ENCODE assay signal across 27 cellular contexts in the genomic region with DNA sequence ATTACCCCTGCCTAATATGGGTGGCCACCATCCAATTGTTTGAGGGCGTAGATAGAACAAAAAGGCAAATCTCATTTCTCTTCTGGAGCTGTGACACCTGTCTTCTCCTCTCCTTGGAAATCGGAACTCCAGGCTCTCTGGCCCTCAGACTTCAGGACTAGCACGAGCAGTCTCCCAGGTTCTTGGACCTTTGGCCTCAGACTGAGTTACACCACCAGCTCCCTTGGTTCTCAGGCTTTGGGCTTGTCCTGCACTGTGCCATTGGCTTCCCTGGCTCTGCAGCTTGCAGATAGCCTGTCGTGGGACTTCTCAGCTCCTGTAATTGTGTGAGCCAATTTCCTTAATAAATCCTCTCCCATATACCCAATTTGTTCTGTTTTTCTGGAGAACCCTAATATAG. TPM values are rescaled to one million over a fixed set of nuclear protein-coding genes. Genes with fewer than 3 reads are reported as not detected.
DNase-seq lines count a peak whose midpoint lies in the region; ATAC-seq, FAIRE-seq and TF ChIP-seq lines count a peak whose summit lies in the region.
"Had no signal": no experiment of that assay in that cellular context is flagged by ENCODE, and none has a peak within 500 bp of the region (broad histone marks: within the 10 kb centered on the region; RNA-seq: fewer than 3 reads in every experiment).

No MANE protein-coding gene starts in this region.

- no peak overlapping the region for H3K4me3 Mint-ChIP-seq in T-helper 17 cell
- H3K4me3 Mint-ChIP-seq: CD14-positive monocyte; CD4-positive, alpha-beta memory T cell; CD4-positive, CD25-positive, alpha-beta regulatory T cell; CD8-positive, alpha-beta memory T cell had no signal

- peak overlapping the region; percentile 62 for H3K27ac Mint-ChIP-seq in T-helper 17 cell
- H3K27ac Mint-ChIP-seq: CD14-positive monocyte; CD4-positive, CD25-positive, alpha-beta regulatory T cell had no signal

- TF ChIP-seq CTCF in liver (IDR thresholded peaks at IDR 0.05; ENCODE audit: low read depth, low read length, missing input control) (no peak), GM13976 (IDR thresholded peaks at IDR 0.05; ENCODE audit: borderline replicate concordance, control extremely low read depth, extremely low read depth, insufficient read depth, missing control alignments) (no peak)

- H3K4me1 Mint-ChIP-seq in T-helper 17 cell = peaks cover 12% of the 10 kb centered on the region

- ATAC-seq in T-helper 17 cell = no peak
- ATAC-seq in left lobe of liver = peak; percentile 78
- ATAC-seq: GM12878 had no signal

- no peaks in the 10 kb centered on the region for H3K9me3 ChIP-seq in T-helper 17 cell (ENCODE audit: control insufficient read depth, low read length, poor library complexity, severe bottlenecking)
- no peaks in the 10 kb centered on the region for H3K9me3 ChIP-seq in liver (ENCODE audit: control insufficient read depth in 4 of 4, low read length in 3 of 4)
- no peaks in the 10 kb centered on the region for H3K9me3 ChIP-seq in small intestine (ENCODE audit: control insufficient read depth, low read depth)
- H3K9me3 ChIP-seq: BE2C had no signal

- H3K27me3 ChIP-seq in liver (ENCODE audit: control insufficient read depth in 4 of 4, insufficient read depth in 4 of 4, low read length in 3 of 4) (no peaks in the 10 kb centered on the region), small intestine (ENCODE audit: control insufficient read depth in 2 of 2, insufficient read depth in 2 of 2, low read length in 2 of 2) (no peaks in the 10 kb centered on the region)
- H3K27me3 ChIP-seq: BE2C, BLaER1 had no signal

- H3K36me3 ChIP-seq in liver (ENCODE audit: control insufficient read depth in 4 of 4, insufficient read depth in 3 of 4, low read depth in 1 of 4, low read length in 3 of 4) (no peaks in the 10 kb centered on the region), small intestine (ENCODE audit: control insufficient read depth in 2 of 2, insufficient read depth in 2 of 2, low read length in 2 of 2) (no peaks in the 10 kb centered on the region)
- H3K36me3 ChIP-seq: BE2C had no signal

- FAIRE-seq in small intestine (lab: Jason Lieb, UNC) = no peak
- FAIRE-seq: GM12878, GM12892, GM19239 had no signal

- no peak overlapping the region for H3K4me3 ChIP-seq in liver (ENCODE audit: low read depth in 1 of 3, low read length in 3 of 3)
- no peak overlapping the region for H3K4me3 ChIP-seq in small intestine (ENCODE audit: low read depth in 1 of 2, low read length in 2 of 2)
- H3K4me3 ChIP-seq: BLaER1, GM12878 had no signal

- no peaks in the 10 kb centered on the region for H3K27me3 Mint-ChIP-seq in T-helper 17 cell
- H3K27me3 Mint-ChIP-seq: CD4-positive, alpha-beta memory T cell; CD8-positive, alpha-beta memory T cell had no signal

- H3K36me3 Mint-ChIP-seq in T-helper 17 cell (ENCODE audit: low read depth) = no peaks in the 10 kb centered on the region

- WGBS in liver = 61% methylated on average over 4 of the region's 4 CpGs
- WGBS in small intestine, 3 donors = 77 to 87% (median 84%) methylated on average over 4 of the region's 4 CpGs

- H3K9ac ChIP-seq in liver (ENCODE audit: low read depth in 1 of 2, low read length in 2 of 2) = no peak overlapping the region
- H3K9ac ChIP-seq: BLaER1 had no signal

- peaks cover 0 to 23% (median 7%) of the 10 kb centered on the region in 4 donors for H3K4me1 ChIP-seq in liver (ENCODE audit: control insufficient read depth in 4 of 4, insufficient read depth in 4 of 4, low read length in 3 of 4)
- H3K4me1 ChIP-seq in small intestine (ENCODE audit: control insufficient read depth in 2 of 2, insufficient read depth in 1 of 2, low read depth in 1 of 2, low read length in 1 of 2) = peaks cover 0 to 2% of the 10 kb centered on the region in 2 donors
- H3K4me1 ChIP-seq: BE2C had no signal

- no peak for TF ChIP-seq RAD21 in liver (IDR thresholded peaks at IDR 0.05)

- in situ Hi-C loops in GM13976 (cut with MboI; ENCODE audit: low sequenced_read_pairs, unreplicated experiment) = no loop called here

- H3K27ac ChIP-seq in liver (ENCODE audit: low read depth in 1 of 2, low read length in 2 of 2) = no peak overlapping the region
- H3K27ac ChIP-seq in small intestine (ENCODE audit: low read depth in 1 of 2, low read length in 1 of 2) = no peak overlapping the region
- H3K27ac ChIP-seq: BLaER1 had no signal

- DNase-seq in T-helper 17 cell (no peak), left lobe of liver (ENCODE audit: low spot score) (peak; percentile 59), small intestine (peak; percentile 63), NCI-H510A (lab: John Stamatoyannopoulos, UW) (no peak), GM13976 (ENCODE audit: low spot score) (no peak)
- no peak for DNase-seq in activated CD4-positive, alpha-beta T cell treated with anti-CD3 and anti-CD28 coated beads, Interleukin-2, amount 50 U/mL, for 4 hours
- DNase-seq: 8988T; ACHN; BE2C; C1 segment of cervical spinal cord; CD4-positive, alpha-beta memory T cell; CD4-positive, CD25-positive, alpha-beta regulatory T cell; CD8-positive, alpha-beta memory T cell; COR-L47; DMS 273 treated with DMSO at 0.1 percent for 48 hours; DMS153; DMS53; DMS79; DND-41; EL; GDM1 had no signal

TF ChIP-seq in liver, 16 proteins besides CTCF, POLR2A, EP300 and RAD21:
- peak; percentile 52 to 60 for TF ChIP-seq HNF4A (conservative IDR thresholded peaks at IDR 0.05)
- no peak for TF ChIP-seq RXRA (IDR thresholded peaks at IDR 0.05)
- peak; percentile 42 for TF ChIP-seq HNF4G (IDR thresholded peaks at IDR 0.05)

RNA-seq across cellular contexts. Expression of a gene that starts 34.3 kb away (rescaled TPM):
- total RNA-seq in T-helper 17 cell (10 to 100 TPM; 13.5 to 13.8 TPM), left lobe of liver (45.9 TPM), liver (100 to 1,000 TPM in 1 of 2 donors, 10 to 100 TPM in 1; 57.4 to 104 TPM)
- polyA plus RNA-seq in liver (10 to 100 TPM in 1 of 2 donors, 1 to 10 TPM in 1; 8.4 to 34.6 TPM), small intestine (10 to 100 TPM; 11.4 to 24.8 (median 13.8) TPM)

Comparison
In these comparisons a context has a peak if more than half of its experiments do, and no peak if none do; other contexts are left out.
1. DNase-seq: peak in left lobe of liver (single experiment) and small intestine (single experiment); none in T-helper 17 cell (0 of 3), NCI-H510A (single experiment), activated CD4-positive, alpha-beta T cell treated with anti-CD3 and anti-CD28 coated beads, Interleukin-2, amount 50 U/mL, for 4 hours (0 of 2) and GM13976 (single experiment).